ENCODE assay signal across 12 cellular contexts in genomic region chr3:159732172-159733111, GRCh38.
A peak's percentile ranks its signal among the peaks of the same experiment; 100 is the strongest.
DNase-seq lines count a peak whose midpoint lies in the region; ATAC-seq and TF ChIP-seq lines count a peak whose summit lies in the region.
"Had no signal": no experiment of that assay in that cellular context is flagged by ENCODE, and none has a peak within 500 bp of the region (broad histone marks: within the 10 kb centered on the region; RNA-seq: fewer than 3 reads in every experiment).

No MANE protein-coding gene starts in this region.

- peak; percentile 69 for DNase-seq in ACHN
- DNase-seq in ecto neural progenitor cell (ENCODE audit: low spot score): peak; percentile 51
- peak; percentile 55 for DNase-seq in left kidney (ENCODE audit: low read depth, low spot score)
- no peak for DNase-seq in BE2C
- DNase-seq in NCI-H2029 (lab: John Stamatoyannopoulos, UW): no peak
- DNase-seq: activated B cell treated with CpG ODN at 0.5 μM for 24 hours, DND-41 had no signal

- TF ChIP-seq CTCF in BE2C (IDR thresholded peaks at IDR 0.05; ENCODE audit: low read depth, low read length): no peak

- H3K9me3 ChIP-seq in HUES6 (ENCODE audit: control insufficient read depth, insufficient read depth, low read depth, low read length) (no peaks in the 10 kb centered on the region), BE2C (no peaks in the 10 kb centered on the region)

- no peaks in the 10 kb centered on the region for H3K36me3 ChIP-seq in HUES6 (ENCODE audit: control insufficient read depth, insufficient read depth, low read length)
- no peaks in the 10 kb centered on the region for H3K36me3 ChIP-seq in BE2C

- peak overlapping the region; percentile 17; the same call in 1 of the 2 replicates for H3K27ac ChIP-seq in HUES6 (ENCODE audit: low read depth, low read length)
- H3K27ac ChIP-seq: HL-60 had no signal

- H3K4me3 ChIP-seq in HUES6 (ENCODE audit: low read depth, low read length) (peak overlapping the region; percentile 57), BE2C (ENCODE audit: low read depth, low read length) (no peak overlapping the region)

- ATAC-seq in GM18909 (IDR thresholded peaks at IDR 0.05; ENCODE audit: poor library complexity, unreplicated experiment): no peak
- no peak for ATAC-seq in GM18517 (IDR thresholded peaks at IDR 0.05; ENCODE audit: unreplicated experiment)
- ATAC-seq: stimulated activated effector memory CD8-positive, alpha-beta T cell treated with anti-CD3 and anti-CD28 coated beads, Interleukin-12 subunit alpha, Interleukin-12 subunit beta, amount 100 ng/mL, for 72 hours had no signal

- peak overlapping the region; percentile 72 for H3K9ac ChIP-seq in HUES6 (ENCODE audit: low read length)

- in situ Hi-C loops in ACHN (cut with HindIII; ENCODE audit: low pct_ligation_motif_present, low pct_unique_long_range_greater_than_20kb, low sequenced_read_pairs): no loop called here

- H3K27me3 ChIP-seq in HUES6 (ENCODE audit: control insufficient read depth, insufficient read depth, low read length) (no peaks in the 10 kb centered on the region), BE2C (no peaks in the 10 kb centered on the region; the same call in 1 of the 2 replicates)

- peaks cover 28% of the 10 kb centered on the region for H3K4me1 ChIP-seq in HUES6 (ENCODE audit: control insufficient read depth, insufficient read depth, low read length)
- no peaks in the 10 kb centered on the region for H3K4me1 ChIP-seq in BE2C

Comparison
In these comparisons a context has a peak if more than half of its experiments do, and no peak if none do; other contexts are left out.
1. DNase-seq: peak in ACHN (single experiment), ecto neural progenitor cell (single experiment) and left kidney (single experiment); none in BE2C (single experiment) and NCI-H2029 (single experiment).